In genomic region chr1:180002437-180002836, GRCh38 we compare ENCODE assay signal across 16 cellular contexts.
"Had no signal": no experiment of that assay in that cellular context is flagged by ENCODE, and none has a peak within 500 bp of the region (broad histone marks: within the 10 kb centered on the region; RNA-seq: fewer than 3 reads in every experiment).

No MANE protein-coding gene starts in this region.

- H3K4me1 ChIP-seq: parathyroid adenoma had no signal

- H3K27me3 ChIP-seq: tibial nerve had no signal

- ATAC-seq: activated CD4-positive, CD25-positive, alpha-beta regulatory T cell treated with anti-CD3 and anti-CD28 coated beads, Interleukin-2, amount 50 U/mL, for 24 hours; lower lobe of right lung had no signal

- H3K27ac Mint-ChIP-seq: activated naive CD8-positive, alpha-beta T cell treated with anti-CD3 and anti-CD28 coated beads for 36 hours; activated T-cell treated with anti-CD3 and anti-CD28 coated beads, Interleukin-2, amount 50 U/mL, for 24 hours; T-helper 1 cell treated with Interleukin-12 subunit alpha and Interleukin-12 subunit beta and Interleukin-4 antibody, amounts not matched to agents 30 μg/mL and 1 μg/mL, for 36 hours had no signal

- H3K27ac ChIP-seq: lower lobe of right lung, parathyroid adenoma, tibial nerve had no signal

- H3K9me3 ChIP-seq: lower lobe of right lung, SK-N-SH, tibial nerve had no signal

- H3K4me3 ChIP-seq: lower lobe of right lung, skin epidermis, tibial nerve had no signal

- H3K27me3 Mint-ChIP-seq: activated naive CD8-positive, alpha-beta T cell treated with anti-CD3 and anti-CD28 coated beads for 36 hours; activated T-cell treated with anti-CD3 and anti-CD28 coated beads, Interleukin-2, amount 50 U/mL, for 24 hours; naive B cell had no signal

- H3K9ac ChIP-seq: parathyroid adenoma, SK-N-SH had no signal

- DNase-seq: activated gamma-delta T cell; activated naive CD8-positive, alpha-beta T cell treated with anti-CD3 and anti-CD28 coated beads for 36 hours; activated T-cell treated with anti-CD3 and anti-CD28 coated beads, Interleukin-2, amount 50 U/mL, for 24 hours; aorta; caudate nucleus; effector memory CD4-positive, alpha-beta T cell; hypothalamus; lower lobe of right lung; naive B cell; retina; SK-N-SH had no signal

- H3K4me3 Mint-ChIP-seq: activated naive CD8-positive, alpha-beta T cell treated with anti-CD3 and anti-CD28 coated beads for 36 hours; activated T-cell treated with anti-CD3 and anti-CD28 coated beads, Interleukin-2, amount 50 U/mL, for 24 hours; T-helper 1 cell treated with Interleukin-12 subunit alpha and Interleukin-12 subunit beta and Interleukin-4 antibody, amounts not matched to agents 30 μg/mL and 1 μg/mL, for 36 hours had no signal

- H3K9me3 Mint-ChIP-seq: activated T-cell treated with anti-CD3 and anti-CD28 coated beads, Interleukin-2, amount 50 U/mL, for 24 hours had no signal
